1 cellular context compared by ENCODE assay signal in the genomic region with DNA sequence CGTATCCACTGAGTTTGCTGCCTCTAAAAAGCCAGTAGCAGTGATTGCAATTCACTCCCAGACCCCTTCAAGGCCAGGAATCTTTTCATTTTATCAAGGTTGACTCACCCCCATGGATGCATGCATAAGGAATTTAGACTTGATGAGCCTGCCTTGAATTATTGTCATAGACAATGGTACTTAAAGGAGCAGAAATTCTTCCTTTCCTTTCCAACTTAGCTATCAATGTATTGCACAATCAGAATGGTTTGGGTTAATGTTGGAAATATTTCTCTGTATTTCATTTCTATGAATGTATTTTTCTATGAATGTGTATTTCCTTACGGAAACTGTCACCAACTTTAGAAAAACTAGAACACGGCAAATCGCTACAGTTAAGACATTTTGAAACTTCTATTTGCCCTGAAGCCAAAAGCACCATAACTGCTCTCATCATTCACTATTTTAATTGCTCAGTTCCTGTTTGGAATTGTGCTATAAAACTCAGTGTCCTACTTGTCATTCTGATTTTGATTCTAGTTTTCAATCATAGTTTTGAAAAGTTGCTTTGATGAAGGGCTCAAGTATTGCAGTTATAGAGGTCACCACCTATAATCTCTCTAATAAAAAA.
TF ChIP-seq lines count a peak whose summit lies in the region.

No MANE protein-coding gene starts in this region.

TF ChIP-seq in SK-N-SH, 30 proteins besides CTCF, POLR2A, EP300 and RAD21 (continued from another document):
- TF ChIP-seq FOSL2 (IDR thresholded peaks at IDR 0.05; ENCODE audit: borderline replicate concordance, low read depth), result peak; percentile 98
